ENCODE assay signal across 14 cellular contexts in genomic region chr20:17501701-17502100, GRCh38. TPM values are rescaled to one million over a fixed set of nuclear protein-coding genes. Genes with fewer than 3 reads are reported as not detected.
DNase-seq lines count a peak whose midpoint lies in the region.
"Had no signal": no experiment of that assay in that cellular context is flagged by ENCODE, and none has a peak within 500 bp of the region (broad histone marks: within the 10 kb centered on the region; RNA-seq: fewer than 3 reads in every experiment).

No MANE protein-coding gene starts in this region.

- H3K27me3 ChIP-seq in neuronal stem cell (ENCODE audit: control insufficient read depth in 3 of 3, insufficient read depth in 3 of 3, low read depth in 1 of 3, low read length in 3 of 3) = peaks cover 0 to 48% (median 15%) of the 10 kb centered on the region in 3 experiments
- no peaks in the 10 kb centered on the region for H3K27me3 ChIP-seq in Karpas-422 (ENCODE audit: low read length)
- H3K27me3 ChIP-seq: BLaER1 had no signal

- H2BK5ac ChIP-seq in neuronal stem cell (ENCODE audit: low read length) = no peak overlapping the region

- H3K79me2 ChIP-seq in Karpas-422 (ENCODE audit: low read length) = no peaks in the 10 kb centered on the region

- H3K27ac ChIP-seq in neuronal stem cell (replicated peaks; ENCODE audit: low read length) = no peak overlapping the region
- no peak overlapping the region for H3K27ac ChIP-seq in Karpas-422 (ENCODE audit: low read length)
- H3K27ac ChIP-seq: BLaER1 had no signal

- no peak overlapping the region for H3K14ac ChIP-seq in neuronal stem cell (ENCODE audit: low read length)

- no peak overlapping the region for H3K4me3 ChIP-seq in neuronal stem cell (ENCODE audit: low read length in 2 of 2)
- H3K4me3 ChIP-seq in Karpas-422 (ENCODE audit: low read length) = no peak overlapping the region
- H3K4me3 ChIP-seq: BLaER1 had no signal

- no peak overlapping the region for H2BK12ac ChIP-seq in neuronal stem cell (ENCODE audit: low read length)

- H4K20me1 ChIP-seq in Karpas-422 (ENCODE audit: insufficient read depth, low read depth, low read length) = no peaks in the 10 kb centered on the region
- H4K20me1 ChIP-seq: BLaER1 had no signal

- H3K4me2 ChIP-seq in neuronal stem cell (ENCODE audit: insufficient read depth, low read length, poor library complexity, severe bottlenecking) = no peak overlapping the region
- no peak overlapping the region for H3K4me2 ChIP-seq in Karpas-422 (ENCODE audit: low read depth, low read length, poor library complexity, severe bottlenecking)
- H3K4me2 ChIP-seq: BLaER1 had no signal

- H3K9ac ChIP-seq in neuronal stem cell (ENCODE audit: low read depth, low read length, poor library complexity) = no peak overlapping the region
- no peak overlapping the region for H3K9ac ChIP-seq in Karpas-422 (ENCODE audit: low read length)
- H3K9ac ChIP-seq: BLaER1 had no signal

- peak overlapping the region; percentile 81 for H2BK120ac ChIP-seq in neuronal stem cell (ENCODE audit: low read depth, low read length)

- no peak overlapping the region for H3K4ac ChIP-seq in neuronal stem cell (ENCODE audit: low read length)

- H3K9me3 ChIP-seq in neuronal stem cell (replicated peaks in 1 of 2; ENCODE audit: control insufficient read depth in 2 of 2, insufficient read depth in 1 of 2, low read depth in 1 of 2, low read length in 2 of 2) (peaks cover 0 to 2% of the 10 kb centered on the region in 2 donors), Karpas-422 (ENCODE audit: low read length) (no peaks in the 10 kb centered on the region)
- H3K9me3 ChIP-seq: BLaER1 had no signal

- H2AFZ ChIP-seq in neuronal stem cell (ENCODE audit: low read length) = no peak overlapping the region
- no peak overlapping the region for H2AFZ ChIP-seq in Karpas-422 (ENCODE audit: low read length)

- H3K36me3 ChIP-seq in neuronal stem cell (replicated peaks in 1 of 2; ENCODE audit: control insufficient read depth in 2 of 2, insufficient read depth in 2 of 2, low read length in 2 of 2) (no peaks in the 10 kb centered on the region), Karpas-422 (ENCODE audit: insufficient read depth, low read length) (no peaks in the 10 kb centered on the region)
- H3K36me3 ChIP-seq: BLaER1 had no signal

- peaks cover 3 to 4% of the 10 kb centered on the region in 2 donors for H3K4me1 ChIP-seq in neuronal stem cell (ENCODE audit: control insufficient read depth in 2 of 2, insufficient read depth in 1 of 2, low read depth in 1 of 2, low read length in 2 of 2)
- peaks cover 8% of the 10 kb centered on the region for H3K4me1 ChIP-seq in Karpas-422 (ENCODE audit: low read length)

- H3K18ac ChIP-seq in neuronal stem cell (ENCODE audit: low read length) = no peak overlapping the region

- no peak overlapping the region for H4K91ac ChIP-seq in neuronal stem cell (ENCODE audit: low read depth, low read length, poor library complexity)

- peak overlapping the region; percentile 34 for H2AK5ac ChIP-seq in neuronal stem cell (ENCODE audit: low read depth, low read length)

- no CpG with 5 or more reads among the region's 9 CpGs for WGBS in neuronal stem cell (ENCODE audit: extremely low coverage in 2 of 2, insufficient read length in 2 of 2, insufficient replicate concordance in 1 of 2), 2 donors

- H3K23ac ChIP-seq in neuronal stem cell (ENCODE audit: low read depth, low read length, poor library complexity) = peak overlapping the region; percentile 21

- no peaks in the 10 kb centered on the region for H3K79me1 ChIP-seq in neuronal stem cell (ENCODE audit: low read depth, low read length)

- no peak overlapping the region for H2BK15ac ChIP-seq in neuronal stem cell (ENCODE audit: low read length)

- peak; percentile 40 for DNase-seq in activated CD8-positive, alpha-beta memory T cell treated with anti-CD3 and anti-CD28 coated beads for 24 hours
- DNase-seq in activated CD8-positive, alpha-beta memory T cell treated with anti-CD3 and anti-CD28 coated beads, Interleukin-2, amount 50 U/mL, for 4 hours = no peak
- peak; percentile 35 for DNase-seq in activated CD8-positive, alpha-beta memory T cell treated with anti-CD3 and anti-CD28 coated beads, Interleukin-2, amount 50 U/mL, for 48 hours
- DNase-seq in neuronal stem cell (ENCODE audit: low spot score) = no peak
- DNase-seq in stimulated activated CD8-positive, alpha-beta memory T cell treated with anti-CD3 and anti-CD28 coated beads, Interleukin-4, amount 100 ng/mL, for 48 hours = peak; percentile 10
- DNase-seq in HPDE6-E6E7 (ENCODE audit: extremely low spot score) = no peak
- no peak for DNase-seq in Karpas-422
- no peak for DNase-seq in SIG-M5 (lab: John Stamatoyannopoulos, UW)
- DNase-seq: 8988T; AML-193; Calu3; CD4-positive, CD25-positive, alpha-beta regulatory T cell; DMS 273 treated with DMSO at 0.1 percent for 48 hours had no signal

- H3K9me2 ChIP-seq in Karpas-422 (replicated peaks; ENCODE audit: insufficient read depth, low read length) = no peaks in the 10 kb centered on the region

- H4K8ac ChIP-seq in neuronal stem cell (ENCODE audit: low read depth, low read length) = no peak overlapping the region

RNA-seq across cellular contexts. Expression of gene BFSP1, which starts 29.5 kb away (rescaled TPM):
- 0.18 TPM for polyA plus RNA-seq in neuronal stem cell (2013, experiment 1 of 2)
- polyA plus RNA-seq in neuronal stem cell (2013, experiment 2 of 2) = 0.17 TPM
- not detected in 2 replicates for total RNA-seq in Karpas-422 (2014; rRNA removed; shearing (Covaris generic); ENCODE audit: low replicate concordance)

Comparison
In these comparisons a context has a peak if more than half of its experiments do, and no peak if none do; other contexts are left out.
1. DNase-seq: peak in activated CD8-positive, alpha-beta memory T cell treated with anti-CD3 and anti-CD28 coated beads for 24 hours (single experiment), activated CD8-positive, alpha-beta memory T cell treated with anti-CD3 and anti-CD28 coated beads, Interleukin-2, amount 50 U/mL, for 48 hours (single experiment) and stimulated activated CD8-positive, alpha-beta memory T cell treated with anti-CD3 and anti-CD28 coated beads, Interleukin-4, amount 100 ng/mL, for 48 hours (single experiment); none in activated CD8-positive, alpha-beta memory T cell treated with anti-CD3 and anti-CD28 coated beads, Interleukin-2, amount 50 U/mL, for 4 hours (single experiment), neuronal stem cell (single experiment), HPDE6-E6E7 (single experiment), Karpas-422 (single experiment) and SIG-M5 (single experiment).